In genomic region chr14:91098591-91098990, GRCh38 we compare ENCODE assay signal across 14 cellular contexts.
"Had no signal": no experiment of that assay in that cellular context is flagged by ENCODE, and none has a peak within 500 bp of the region (broad histone marks: within the 10 kb centered on the region; RNA-seq: fewer than 3 reads in every experiment).

No MANE protein-coding gene starts in this region.

- H3K4me3 ChIP-seq: coronary artery, upper lobe of right lung had no signal

- H3K4me1 ChIP-seq: upper lobe of right lung had no signal

- H3K27me3 ChIP-seq: upper lobe of right lung had no signal

- H3K36me3 Mint-ChIP-seq: natural killer cell, T-cell had no signal

- DNase-seq: activated CD4-positive, alpha-beta memory T cell treated with anti-CD3 and anti-CD28 coated beads, Interleukin-2, amount 10 ng/mL, durations not matched to agents 7 days and 5 days; activated CD4-positive, alpha-beta T cell treated with anti-CD3 and anti-CD28 coated beads for 36 hours; activated CD8-positive, alpha-beta memory T cell treated with anti-CD3 and anti-CD28 coated beads, Interleukin-2, amount 50 U/mL, for 4 hours; activated naive CD4-positive, alpha-beta T cell treated with anti-CD3 and anti-CD28 coated beads for 36 hours; caudate nucleus; effector CD4-positive, alpha-beta T cell; hypothalamus; natural killer cell; stimulated activated CD4-positive, alpha-beta T cell treated with anti-CD3 and anti-CD28 coated beads, Interleukin-2, amount 100 ng/mL, for 48 hours; stimulated activated naive CD8-positive, alpha-beta T cell treated with anti-CD3 and anti-CD28 coated beads, Interleukin-15, Interleukin-2, amounts not matched to agents 100 U/mL and 50 U/mL, for 24 hours; T-cell; upper lobe of right lung; WERI-Rb-1 had no signal

- H3K27ac ChIP-seq: coronary artery, upper lobe of right lung, WERI-Rb-1 had no signal

- H3K9me3 Mint-ChIP-seq: activated naive CD4-positive, alpha-beta T cell treated with anti-CD3 and anti-CD28 coated beads for 36 hours; natural killer cell; T-cell had no signal

- H3K27ac Mint-ChIP-seq: activated CD4-positive, alpha-beta memory T cell treated with anti-CD3 and anti-CD28 coated beads, Interleukin-2, amount 10 ng/mL, durations not matched to agents 7 days and 5 days; activated CD4-positive, alpha-beta T cell treated with anti-CD3 and anti-CD28 coated beads for 36 hours; activated naive CD4-positive, alpha-beta T cell treated with anti-CD3 and anti-CD28 coated beads for 36 hours; natural killer cell; T-cell had no signal

- H3K4me3 Mint-ChIP-seq: activated CD4-positive, alpha-beta memory T cell treated with anti-CD3 and anti-CD28 coated beads, Interleukin-2, amount 10 ng/mL, durations not matched to agents 7 days and 5 days; activated CD4-positive, alpha-beta T cell treated with anti-CD3 and anti-CD28 coated beads for 36 hours; activated naive CD4-positive, alpha-beta T cell treated with anti-CD3 and anti-CD28 coated beads for 36 hours; natural killer cell; T-cell had no signal

- ATAC-seq: activated CD4-positive, alpha-beta T cell treated with anti-CD3 and anti-CD28 coated beads for 36 hours; natural killer cell; stimulated activated naive CD8-positive, alpha-beta T cell treated with anti-CD3 and anti-CD28 coated beads, Interleukin-15, Interleukin-2, amounts not matched to agents 100 U/mL and 50 U/mL, for 24 hours; T-cell; upper lobe of right lung had no signal

- H3K36me3 ChIP-seq: upper lobe of right lung, WERI-Rb-1 had no signal

- H3K9me3 ChIP-seq: upper lobe of right lung had no signal

- H3K27me3 Mint-ChIP-seq: activated CD4-positive, alpha-beta memory T cell treated with anti-CD3 and anti-CD28 coated beads, Interleukin-2, amount 10 ng/mL, durations not matched to agents 7 days and 5 days; T-cell had no signal

- H3K4me1 Mint-ChIP-seq: natural killer cell had no signal
